In the genomic region with DNA sequence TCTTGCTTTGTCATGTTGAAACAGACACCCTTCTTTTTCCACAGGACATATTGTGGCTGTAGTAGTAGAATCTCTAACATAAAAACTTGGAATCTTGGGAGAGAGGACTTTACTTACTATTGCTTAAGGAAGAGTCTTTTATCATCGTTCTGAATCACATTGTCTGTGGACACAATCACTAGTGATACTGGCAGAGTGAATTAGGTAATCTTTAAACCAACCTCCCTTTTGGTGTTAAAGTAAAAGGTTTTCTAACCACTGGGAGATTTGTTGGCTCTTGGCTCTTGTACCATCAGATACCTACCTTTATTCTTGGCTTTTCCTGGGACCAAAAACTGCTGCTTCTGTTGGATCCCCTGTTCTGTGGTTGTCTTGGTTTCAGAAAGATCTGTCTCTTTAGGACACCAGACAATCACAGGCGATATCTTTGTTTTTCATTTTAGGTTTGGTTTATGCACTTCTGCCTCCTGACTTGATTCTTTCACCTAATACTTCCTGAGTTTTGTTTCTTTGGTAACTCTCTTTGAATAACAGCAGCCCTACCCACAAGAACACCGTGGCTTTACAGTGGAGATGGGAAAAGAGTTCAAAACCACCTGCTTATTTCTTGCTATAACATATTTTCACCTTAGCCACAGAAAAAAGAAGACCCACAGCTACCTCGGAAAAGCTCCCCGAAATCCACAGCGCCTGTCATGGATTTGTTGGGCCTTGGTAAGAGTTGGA, we compare ENCODE assay signal across 23 cellular contexts. TPM values are rescaled to one million over a fixed set of nuclear protein-coding genes. Genes with fewer than 3 reads are reported as not detected.
DNase-seq lines count a peak whose midpoint lies in the region; ATAC-seq and TF ChIP-seq lines count a peak whose summit lies in the region.
"Had no signal": no experiment of that assay in that cellular context is flagged by ENCODE, and none has a peak within 500 bp of the region (broad histone marks: within the 10 kb centered on the region; RNA-seq: fewer than 3 reads in every experiment).

No MANE protein-coding gene starts in this region.

- peaks cover 40% of the 10 kb centered on the region for H3K36me3 Mint-ChIP-seq in activated naive CD4-positive, alpha-beta T cell treated with anti-CD3 and anti-CD28 coated beads, Interleukin-2, amount 50 U/mL, for 24 hours
- peaks cover 83% of the 10 kb centered on the region for H3K36me3 Mint-ChIP-seq in activated T-helper 1 cell treated with anti-CD3 and anti-CD28 coated beads, Interleukin-12 subunit alpha, Interleukin-12 subunit beta, Interleukin-2, Interleukin-4 antibody, amounts not matched to agents 30 ng/mL and 10 ng/mL and 1 ng/mL, durations not matched to agents 14 hours and 24 hours and 36 hours (ENCODE audit: low read depth)

- no peak for DNase-seq in activated naive CD4-positive, alpha-beta T cell (lab: John Stamatoyannopoulos, UW)
- no peak for DNase-seq in activated T-helper 1 cell treated with anti-CD3 and anti-CD28 coated beads, Interleukin-12 subunit alpha, Interleukin-12 subunit beta, Interleukin-2, Interleukin-4 antibody, amounts not matched to agents 30 ng/mL and 10 ng/mL and 1 ng/mL, durations not matched to agents 14 hours and 24 hours and 36 hours (ENCODE audit: low spot score)
- DNase-seq in left lobe of liver (ENCODE audit: low spot score): no peak
- DNase-seq in OCI-M2 (lab: John Stamatoyannopoulos, UW; ENCODE audit: unreplicated experiment): no peak
- no peak for DNase-seq in sciatic nerve (ENCODE audit: low spot score)
- DNase-seq in vagina (ENCODE audit: extremely low spot score in 2 of 2): no peak
- DNase-seq: effector CD4-positive, alpha-beta T cell; foreskin melanocyte; HCEC 1CT; hippocampal formation; KBM-7; left ventricle myocardium superior; midbrain; MM.1S; NCI-H1436; NCI-H510A treated with DMSO at 0.1 percent for 48 hours; T-helper 9 cell had no signal

- ATAC-seq in left lobe of liver: peak; percentile 58
- ATAC-seq in sciatic nerve: no peak
- ATAC-seq: esophagus mucosa, left ventricle myocardium superior, WTC11 had no signal

- no peaks in the 10 kb centered on the region for H3K9me3 ChIP-seq in vagina
- H3K9me3 ChIP-seq: suprapubic skin had no signal

- H3K27ac ChIP-seq in vagina: no peak overlapping the region
- H3K27ac ChIP-seq: suprapubic skin had no signal

- H3K9me3 Mint-ChIP-seq in activated naive CD4-positive, alpha-beta T cell treated with anti-CD3 and anti-CD28 coated beads, Interleukin-2, amount 50 U/mL, for 24 hours: no peaks in the 10 kb centered on the region
- H3K9me3 Mint-ChIP-seq in activated T-helper 1 cell treated with anti-CD3 and anti-CD28 coated beads, Interleukin-12 subunit alpha, Interleukin-12 subunit beta, Interleukin-2, Interleukin-4 antibody, amounts not matched to agents 30 ng/mL and 10 ng/mL and 1 ng/mL, durations not matched to agents 14 hours and 24 hours and 36 hours: no peaks in the 10 kb centered on the region
- H3K9me3 Mint-ChIP-seq: brain, neural crest cell, WTC11 had no signal

- no peak for TF ChIP-seq POLR2A in vagina (IDR thresholded peaks at IDR 0.05)

- intact Hi-C loops in activated T-helper 1 cell treated with anti-CD3 and anti-CD28 coated beads, Interleukin-12 subunit alpha, Interleukin-12 subunit beta, Interleukin-2, Interleukin-4 antibody, amounts not matched to agents 30 ng/mL and 10 ng/mL and 1 ng/mL, durations not matched to agents 14 hours and 24 hours and 36 hours (cut with micrococcal nuclease): no loop called here
- intact Hi-C loops in sciatic nerve (cut with DNase I): no loop called here
- intact Hi-C loops in vagina (cut with DNase I): no loop called here

- no peak overlapping the region for H3K4me3 Mint-ChIP-seq in activated naive CD4-positive, alpha-beta T cell treated with anti-CD3 and anti-CD28 coated beads, Interleukin-2, amount 50 U/mL, for 24 hours
- H3K4me3 Mint-ChIP-seq in activated T-helper 1 cell treated with anti-CD3 and anti-CD28 coated beads, Interleukin-12 subunit alpha, Interleukin-12 subunit beta, Interleukin-2, Interleukin-4 antibody, amounts not matched to agents 30 ng/mL and 10 ng/mL and 1 ng/mL, durations not matched to agents 14 hours and 24 hours and 36 hours: no peak overlapping the region
- H3K4me3 Mint-ChIP-seq: brain, neural crest cell, WTC11 had no signal

- peak overlapping the region; percentile 79 for H3K27ac Mint-ChIP-seq in activated naive CD4-positive, alpha-beta T cell treated with anti-CD3 and anti-CD28 coated beads, Interleukin-2, amount 50 U/mL, for 24 hours
- peak overlapping the region; percentile 79 for H3K27ac Mint-ChIP-seq in activated T-helper 1 cell treated with anti-CD3 and anti-CD28 coated beads, Interleukin-12 subunit alpha, Interleukin-12 subunit beta, Interleukin-2, Interleukin-4 antibody, amounts not matched to agents 30 ng/mL and 10 ng/mL and 1 ng/mL, durations not matched to agents 14 hours and 24 hours and 36 hours
- H3K27ac Mint-ChIP-seq: brain, WTC11 had no signal

- H3K4me1 ChIP-seq in vagina: no peaks in the 10 kb centered on the region
- H3K4me1 ChIP-seq: suprapubic skin had no signal

- H3K4me3 ChIP-seq in vagina: no peak overlapping the region
- H3K4me3 ChIP-seq: suprapubic skin had no signal

- peaks cover 41% of the 10 kb centered on the region for H3K4me1 Mint-ChIP-seq in activated naive CD4-positive, alpha-beta T cell treated with anti-CD3 and anti-CD28 coated beads, Interleukin-2, amount 50 U/mL, for 24 hours
- peaks cover 40% of the 10 kb centered on the region for H3K4me1 Mint-ChIP-seq in activated T-helper 1 cell treated with anti-CD3 and anti-CD28 coated beads, Interleukin-12 subunit alpha, Interleukin-12 subunit beta, Interleukin-2, Interleukin-4 antibody, amounts not matched to agents 30 ng/mL and 10 ng/mL and 1 ng/mL, durations not matched to agents 14 hours and 24 hours and 36 hours (ENCODE audit: low read depth)
- H3K4me1 Mint-ChIP-seq: brain had no signal

- no peaks in the 10 kb centered on the region for H3K27me3 ChIP-seq in vagina
- H3K27me3 ChIP-seq: suprapubic skin had no signal

- no peaks in the 10 kb centered on the region for H3K27me3 Mint-ChIP-seq in activated naive CD4-positive, alpha-beta T cell treated with anti-CD3 and anti-CD28 coated beads, Interleukin-2, amount 50 U/mL, for 24 hours
- H3K27me3 Mint-ChIP-seq in activated T-helper 1 cell treated with anti-CD3 and anti-CD28 coated beads, Interleukin-12 subunit alpha, Interleukin-12 subunit beta, Interleukin-2, Interleukin-4 antibody, amounts not matched to agents 30 ng/mL and 10 ng/mL and 1 ng/mL, durations not matched to agents 14 hours and 24 hours and 36 hours (ENCODE audit: insufficient read depth): no peaks in the 10 kb centered on the region

- no peak for TF ChIP-seq CTCF in vagina (IDR thresholded peaks at IDR 0.05)

- H3K36me3 ChIP-seq in vagina: peaks cover 0 to 65% of the 10 kb centered on the region in 2 donors

RNA-seq across cellular contexts. Expression of a gene that starts 36.6 kb away (rescaled TPM):
- 5.1 and 5.8 TPM in 2 replicates for total RNA-seq in activated T-helper 1 cell treated with anti-CD3 and anti-CD28 coated beads, Interleukin-12 subunit alpha, Interleukin-12 subunit beta, Interleukin-2, Interleukin-4 antibody, amounts not matched to agents 30 ng/mL and 10 ng/mL and 1 ng/mL, durations not matched to agents 14 hours and 24 hours and 36 hours
- 0.55 TPM for total RNA-seq in left lobe of liver
- 1.6 TPM for total RNA-seq in sciatic nerve
- total RNA-seq in vagina: 1.2 TPM

RNA-seq across cellular contexts. Expression of a gene that starts 40.2 kb away (rescaled TPM):
- total RNA-seq in activated T-helper 1 cell treated with anti-CD3 and anti-CD28 coated beads, Interleukin-12 subunit alpha, Interleukin-12 subunit beta, Interleukin-2, Interleukin-4 antibody, amounts not matched to agents 30 ng/mL and 10 ng/mL and 1 ng/mL, durations not matched to agents 14 hours and 24 hours and 36 hours: 196 and 201 TPM in 2 replicates
- 36.4 TPM for total RNA-seq in left lobe of liver
- 24.0 TPM for total RNA-seq in sciatic nerve
- total RNA-seq in vagina: 24.8 TPM
